ENCODE assay signal across 8 cellular contexts in the genomic region with DNA sequence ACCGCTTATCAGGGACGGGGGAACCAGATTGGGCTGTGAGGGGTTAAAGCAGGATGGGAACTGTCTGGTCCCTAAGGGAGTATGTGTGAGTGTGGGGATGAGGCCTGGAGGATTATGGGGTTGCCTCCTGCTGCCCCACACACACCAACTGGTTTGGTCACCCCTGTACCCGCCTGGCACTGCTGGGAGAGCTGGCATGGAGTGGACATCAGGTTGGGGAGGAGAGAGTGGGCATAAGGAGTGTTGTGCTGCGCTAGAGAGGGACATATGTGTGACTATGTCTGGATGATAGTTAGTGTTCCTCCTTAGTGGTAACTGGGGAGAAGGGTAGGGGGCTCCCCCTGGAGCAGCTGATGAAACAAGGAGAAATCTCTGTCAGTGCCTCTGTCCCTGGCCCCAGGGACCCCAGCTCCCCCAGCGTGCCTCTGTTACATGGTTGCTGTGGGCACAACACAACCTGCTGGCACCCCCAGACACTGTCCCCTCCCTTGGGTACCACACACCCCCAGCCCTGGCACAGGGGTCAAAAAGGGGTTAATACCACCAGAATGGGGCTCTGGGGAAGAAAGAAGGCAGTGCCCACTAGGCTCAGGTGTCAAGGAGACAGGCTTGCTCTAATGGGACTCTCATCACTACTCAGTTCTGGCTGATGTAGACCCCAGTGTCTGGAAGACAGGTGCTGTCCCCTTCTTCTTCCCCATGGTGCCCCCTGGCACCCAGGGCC. TPM values are rescaled to one million over a fixed set of nuclear protein-coding genes. Genes with fewer than 3 reads are reported as not detected.
DNase-seq lines count a peak whose midpoint lies in the region; ATAC-seq and TF ChIP-seq lines count a peak whose summit lies in the region.

No MANE protein-coding gene starts in this region.

- peak overlapping the region; percentile 97 to 100 for H3K9ac ChIP-seq in colonic mucosa (ENCODE audit: low read depth in 2 of 2, low read length in 2 of 2)
- H3K9ac ChIP-seq in muscle layer of colon (ENCODE audit: low read length), result peak overlapping the region; percentile 71

- intact Hi-C loops in colonic mucosa (cut with DNase I), result no loop called here

- H3K4me3 ChIP-seq in AG04449 (ENCODE audit: low read depth, low read length) (peak overlapping the region; percentile 93), colonic mucosa (peak overlapping the region; percentile 83), muscle layer of colon (ENCODE audit: low read depth in 1 of 2, low read length in 2 of 2) (peak overlapping the region; percentile 34 to 90)

- CTCF ChIA-PET in AG04449 (lab: Yijun Ruan, JAX), result interaction anchor here (0.7 to 17.2 kb wide), 6 partner anchors 9 to 169 kb away, joined by 3 to 244 read pairs (median 3); partner anchors contain the start of genes KRTCAP2 and PBXIP1

- H3K9me3 ChIP-seq in colonic mucosa, result no peaks in the 10 kb centered on the region
- H3K9me3 ChIP-seq in muscle layer of colon (ENCODE audit: low read length), result no peaks in the 10 kb centered on the region

- no peak for DNase-seq in AG04449 (ENCODE audit: low read depth, low spot score)
- DNase-seq in M059J (ENCODE audit: low read depth), result peak; percentile 35
- peak; percentile 46 for DNase-seq in colonic mucosa
- DNase-seq in GM03348 (ENCODE audit: low spot score), result no peak
- no peak for DNase-seq in NCI-H1436 (lab: John Stamatoyannopoulos, UW)
- DNase-seq in glomerular visceral epithelial cell (ENCODE audit: extremely low spot score), result no peak

- H3K36me3 ChIP-seq in colonic mucosa, result no peaks in the 10 kb centered on the region
- H3K36me3 ChIP-seq in muscle layer of colon (ENCODE audit: insufficient read depth, low read length), result no peaks in the 10 kb centered on the region

- H3K4me1 ChIP-seq in colonic mucosa, result peaks cover 33% of the 10 kb centered on the region
- H3K4me1 ChIP-seq in muscle layer of colon (ENCODE audit: insufficient read depth, low read length), result peaks cover 56% of the 10 kb centered on the region

- no peak for ATAC-seq in HG02840 (IDR thresholded peaks at IDR 0.05; ENCODE audit: low FRiP score, unreplicated experiment)

- POLR2A ChIA-PET in AG04449 (lab: Yijun Ruan, JAX), result interaction anchor here (1.6 kb wide), 1 partner anchor 34 kb away, joined by 8 read pairs; the partner anchor contains the start of gene SHC1

- H3K27ac ChIP-seq in colonic mucosa, result peak overlapping the region; percentile 94
- H3K27ac ChIP-seq in muscle layer of colon (ENCODE audit: low read depth, low read length), result peak overlapping the region; percentile 97

- H3K27me3 ChIP-seq in colonic mucosa, result no peaks in the 10 kb centered on the region
- H3K27me3 ChIP-seq in muscle layer of colon (ENCODE audit: control insufficient read depth in 1 of 2, insufficient read depth in 2 of 2, low read length in 2 of 2), result no peaks in the 10 kb centered on the region

- TF ChIP-seq CTCF in AG04449 (IDR thresholded peaks at IDR 0.05; ENCODE audit: insufficient read depth, low read length, missing control alignments) (no peak), colonic mucosa (IDR thresholded peaks at IDR 0.05) (no peak)

RNA-seq across cellular contexts. Expression of gene ZBTB7B, which starts 1.9 kb away (rescaled TPM):
- total RNA-seq in M059J (2014; rRNA removed; shearing (Covaris generic)), result 20.7 and 37.5 TPM in 2 replicates
- total RNA-seq in colonic mucosa, result 100 to 1,000 TPM; 185 to 205 TPM

RNA-seq across cellular contexts. Expression of gene LENEP, which starts 11.1 kb away (rescaled TPM):
- total RNA-seq in M059J (2014; rRNA removed; shearing (Covaris generic)), result not detected in 2 replicates
- not detected for total RNA-seq in colonic mucosa

RNA-seq across cellular contexts. Expression of gene FLAD1, which starts 21.4 kb away (rescaled TPM):
- total RNA-seq in M059J (2014; rRNA removed; shearing (Covaris generic)), result 32.2 and 44.4 TPM in 2 replicates
- total RNA-seq in colonic mucosa, result 10 to 100 TPM; 28.2 to 46.1 TPM

RNA-seq across cellular contexts. Expression of gene DCST2, which starts 29.1 kb away (rescaled TPM):
- total RNA-seq in M059J (2014; rRNA removed; shearing (Covaris generic)), result not detected in 2 replicates
- 1 to 10 TPM; 1.7 to 1.9 TPM for total RNA-seq in colonic mucosa

RNA-seq across cellular contexts. Expression of gene DCST1, which starts 29.1 kb away (rescaled TPM):
- not detected in 2 replicates for total RNA-seq in M059J (2014; rRNA removed; shearing (Covaris generic))
- not detected for total RNA-seq in colonic mucosa

Comparison
In these comparisons a context has a peak if more than half of its experiments do, and no peak if none do; other contexts are left out.
1. DNase-seq: peak in M059J (single experiment) and colonic mucosa (single experiment); none in AG04449 (single experiment), GM03348 (single experiment), NCI-H1436 (single experiment) and glomerular visceral epithelial cell (single experiment).
2. Peak in every context shown above with its lines, with median percentiles within 50 percentile points of each other: H3K4me3 ChIP-seq.